In the genomic region with DNA sequence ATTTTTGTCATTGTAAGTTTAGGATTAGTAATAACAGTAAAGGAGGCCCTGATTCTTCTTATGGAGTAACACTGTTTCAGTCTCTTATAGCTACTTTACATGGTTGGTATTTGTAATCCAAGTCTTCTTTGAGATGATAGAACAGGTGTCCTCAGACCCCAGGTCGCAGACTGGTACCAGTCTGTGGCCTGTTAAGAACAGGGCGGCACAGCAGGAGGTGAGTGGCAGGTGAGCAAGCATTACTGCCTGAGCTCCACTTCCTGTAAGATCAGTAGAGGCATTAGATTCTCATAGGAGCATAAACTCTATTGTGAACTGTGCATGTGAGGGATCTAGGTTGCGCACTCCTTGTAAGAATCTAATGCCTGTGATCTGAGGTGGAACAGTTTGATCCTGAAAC, we compare ENCODE assay signal across 18 cellular contexts.
A peak's percentile ranks its signal among the peaks of the same experiment; 100 is the strongest.
DNase-seq lines count a peak whose midpoint lies in the region; ATAC-seq and TF ChIP-seq lines count a peak whose summit lies in the region.
"Had no signal": no experiment of that assay in that cellular context is flagged by ENCODE, and none has a peak within 500 bp of the region (broad histone marks: within the 10 kb centered on the region; RNA-seq: fewer than 3 reads in every experiment).

No MANE protein-coding gene starts in this region.

- H3K9me3 Mint-ChIP-seq in GM23338 = no peaks in the 10 kb centered on the region
- no peaks in the 10 kb centered on the region for H3K9me3 Mint-ChIP-seq in neural crest cell
- H3K9me3 Mint-ChIP-seq: T-helper 1 cell treated with Interleukin-12 subunit alpha and Interleukin-12 subunit beta and Interleukin-4 antibody, amounts not matched to agents 30 μg/mL and 1 μg/mL, for 36 hours had no signal

- H3K4me3 ChIP-seq in GM23338 (no peak overlapping the region), WERI-Rb-1 (ENCODE audit: low read depth, low read length) (no peak overlapping the region)
- H3K4me3 ChIP-seq: A549 had no signal

- H3K9me3 ChIP-seq in WERI-Rb-1 (ENCODE audit: severe bottlenecking) = no peaks in the 10 kb centered on the region
- H3K9me3 ChIP-seq: A549 had no signal

- TF ChIP-seq CTCF in GM23338 (conservative IDR thresholded peaks at IDR 0.05; ENCODE audit: low read depth in 2 of 2) = no peak
- no peak for TF ChIP-seq CTCF in WERI-Rb-1 (IDR thresholded peaks at IDR 0.05; ENCODE audit: low read depth, low read length)
- TF ChIP-seq CTCF in neural crest cell (conservative IDR thresholded peaks at IDR 0.05) = no peak

- H3K36me3 ChIP-seq in GM23338 (ENCODE audit: insufficient read depth) (no peaks in the 10 kb centered on the region), WERI-Rb-1 (no peaks in the 10 kb centered on the region)

- H3K27me3 ChIP-seq in GM23338 (ENCODE audit: insufficient read depth) = no peaks in the 10 kb centered on the region
- no peaks in the 10 kb centered on the region for H3K27me3 ChIP-seq in WERI-Rb-1 (ENCODE audit: insufficient read depth, low read depth, severe bottlenecking)

- no peaks in the 10 kb centered on the region for H3K9me2 ChIP-seq in GM23338 (ENCODE audit: insufficient read depth)

- no peak for ATAC-seq in GM23338
- ATAC-seq in GM18519 (IDR thresholded peaks at IDR 0.05; ENCODE audit: low FRiP score, unreplicated experiment) = no peak
- no peak for ATAC-seq in GM19452 (IDR thresholded peaks at IDR 0.05; ENCODE audit: unreplicated experiment)
- ATAC-seq: A549, PC-3 had no signal

- H3K27ac Mint-ChIP-seq in GM23338 (no peak overlapping the region), neural crest cell (ENCODE audit: unreplicated experiment) (peak overlapping the region; percentile 19)
- H3K27ac Mint-ChIP-seq: T-helper 1 cell treated with Interleukin-12 subunit alpha and Interleukin-12 subunit beta and Interleukin-4 antibody, amounts not matched to agents 30 μg/mL and 1 μg/mL, for 36 hours had no signal

- H3K27ac ChIP-seq in GM23338 (ENCODE audit: low read depth) (no peak overlapping the region), WERI-Rb-1 (no peak overlapping the region)
- H3K27ac ChIP-seq: A549, KMS-11, RWPE1 had no signal

- H3K36me3 Mint-ChIP-seq in GM23338 (ENCODE audit: low read depth) (no peaks in the 10 kb centered on the region; the same call in 2 of the 3 replicates), neural crest cell (ENCODE audit: low read depth) (no peaks in the 10 kb centered on the region)

- peak; percentile 22 for DNase-seq in NCI-H345 (lab: John Stamatoyannopoulos, UW)
- DNase-seq in NCI-H345 treated with DMSO at 0.1 percent for 48 hours (lab: John Stamatoyannopoulos, UW; ENCODE audit: unreplicated experiment) = no peak
- DNase-seq in GM23338 (ENCODE audit: low spot score) = peak; percentile 31
- peak; percentile 70 for DNase-seq in WERI-Rb-1
- no peak for DNase-seq in neural crest cell (ENCODE audit: low read depth, low spot score)
- DNase-seq: C1 segment of cervical spinal cord, DMS 273 treated with DMSO at 0.1 percent for 48 hours, GOT3, NCI-H1092, NCI-H187 treated with DMSO at 0.1 percent for 48 hours, NCI-H524 treated with DMSO at 0.1 percent for 48 hours, PC-3 had no signal

- H3K4me3 Mint-ChIP-seq in GM23338 (no peak overlapping the region), neural crest cell (no peak overlapping the region)
- H3K4me3 Mint-ChIP-seq: T-helper 1 cell treated with Interleukin-12 subunit alpha and Interleukin-12 subunit beta and Interleukin-4 antibody, amounts not matched to agents 30 μg/mL and 1 μg/mL, for 36 hours had no signal

- no peaks in the 10 kb centered on the region for H4K20me1 ChIP-seq in GM23338 (replicated peaks; ENCODE audit: insufficient read depth)

- H3F3A ChIP-seq in GM23338 (replicated peaks; ENCODE audit: low read depth) = no peaks in the 10 kb centered on the region

- no peaks in the 10 kb centered on the region for H3K79me2 ChIP-seq in GM23338 (replicated peaks; ENCODE audit: insufficient read depth)

- no peak overlapping the region for H3K4me2 ChIP-seq in GM23338
- H3K4me2 ChIP-seq: A549, KMS-11 had no signal

- no peaks in the 10 kb centered on the region for H3K4me1 ChIP-seq in GM23338 (ENCODE audit: insufficient read depth)
- H3K4me1 ChIP-seq: A549 had no signal

- no peaks in the 10 kb centered on the region for H3K4me1 Mint-ChIP-seq in GM23338
- H3K4me1 Mint-ChIP-seq in neural crest cell = no peaks in the 10 kb centered on the region

- H2AFZ ChIP-seq in GM23338 = no peak overlapping the region

- H3K27me3 Mint-ChIP-seq in GM23338 (ENCODE audit: insufficient read depth, low read depth, poor library complexity) = no peaks in the 10 kb centered on the region
- no peaks in the 10 kb centered on the region for H3K27me3 Mint-ChIP-seq in neural crest cell (ENCODE audit: low read depth)

TF ChIP-seq in GM23338, 12 proteins besides CTCF, POLR2A, EP300 and RAD21:
- no peak for TF ChIP-seq JUNB (IDR thresholded peaks at IDR 0.05; ENCODE audit: unreplicated experiment)
- no peak for TF ChIP-seq POLR2AphosphoS5 (IDR thresholded peaks at IDR 0.05; ENCODE audit: low read depth)
- TF ChIP-seq, protein P1, sequence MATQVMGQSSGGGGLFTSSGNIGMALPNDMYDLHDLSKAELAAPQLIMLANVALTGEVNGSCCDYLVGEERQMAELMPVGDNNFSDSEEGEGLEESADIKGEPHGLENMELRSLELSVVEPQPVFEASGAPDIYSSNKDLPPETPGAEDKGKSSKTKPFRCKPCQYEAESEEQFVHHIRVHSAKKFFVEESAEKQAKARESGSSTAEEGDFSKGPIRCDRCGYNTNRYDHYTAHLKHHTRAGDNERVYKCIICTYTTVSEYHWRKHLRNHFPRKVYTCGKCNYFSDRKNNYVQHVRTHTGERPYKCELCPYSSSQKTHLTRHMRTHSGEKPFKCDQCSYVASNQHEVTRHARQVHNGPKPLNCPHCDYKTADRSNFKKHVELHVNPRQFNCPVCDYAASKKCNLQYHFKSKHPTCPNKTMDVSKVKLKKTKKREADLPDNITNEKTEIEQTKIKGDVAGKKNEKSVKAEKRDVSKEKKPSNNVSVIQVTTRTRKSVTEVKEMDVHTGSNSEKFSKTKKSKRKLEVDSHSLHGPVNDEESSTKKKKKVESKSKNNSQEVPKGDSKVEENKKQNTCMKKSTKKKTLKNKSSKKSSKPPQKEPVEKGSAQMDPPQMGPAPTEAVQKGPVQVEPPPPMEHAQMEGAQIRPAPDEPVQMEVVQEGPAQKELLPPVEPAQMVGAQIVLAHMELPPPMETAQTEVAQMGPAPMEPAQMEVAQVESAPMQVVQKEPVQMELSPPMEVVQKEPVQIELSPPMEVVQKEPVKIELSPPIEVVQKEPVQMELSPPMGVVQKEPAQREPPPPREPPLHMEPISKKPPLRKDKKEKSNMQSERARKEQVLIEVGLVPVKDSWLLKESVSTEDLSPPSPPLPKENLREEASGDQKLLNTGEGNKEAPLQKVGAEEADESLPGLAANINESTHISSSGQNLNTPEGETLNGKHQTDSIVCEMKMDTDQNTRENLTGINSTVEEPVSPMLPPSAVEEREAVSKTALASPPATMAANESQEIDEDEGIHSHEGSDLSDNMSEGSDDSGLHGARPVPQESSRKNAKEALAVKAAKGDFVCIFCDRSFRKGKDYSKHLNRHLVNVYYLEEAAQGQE (IDR thresholded peaks at IDR 0.05; ENCODE audit: unreplicated experiment) = no peak
- no peak for TF ChIP-seq NANOG (IDR thresholded peaks at IDR 0.05; ENCODE audit: borderline replicate concordance)
- no peak for TF ChIP-seq CREB1 (CRISPR knock-in tag; IDR thresholded peaks at IDR 0.05; ENCODE audit: low read depth)
- TF ChIP-seq ZNF114 (CRISPR knock-in tag; IDR thresholded peaks at IDR 0.05) = no peak

Comparison
In these comparisons a context has a peak if more than half of its experiments do, and no peak if none do; other contexts are left out.
1. DNase-seq: peak in NCI-H345 (single experiment), GM23338 (single experiment) and WERI-Rb-1 (single experiment); none in NCI-H345 treated with DMSO at 0.1 percent for 48 hours (single experiment) and neural crest cell (single experiment).